ENCODE assay signal across 11 cellular contexts in the genomic region with DNA sequence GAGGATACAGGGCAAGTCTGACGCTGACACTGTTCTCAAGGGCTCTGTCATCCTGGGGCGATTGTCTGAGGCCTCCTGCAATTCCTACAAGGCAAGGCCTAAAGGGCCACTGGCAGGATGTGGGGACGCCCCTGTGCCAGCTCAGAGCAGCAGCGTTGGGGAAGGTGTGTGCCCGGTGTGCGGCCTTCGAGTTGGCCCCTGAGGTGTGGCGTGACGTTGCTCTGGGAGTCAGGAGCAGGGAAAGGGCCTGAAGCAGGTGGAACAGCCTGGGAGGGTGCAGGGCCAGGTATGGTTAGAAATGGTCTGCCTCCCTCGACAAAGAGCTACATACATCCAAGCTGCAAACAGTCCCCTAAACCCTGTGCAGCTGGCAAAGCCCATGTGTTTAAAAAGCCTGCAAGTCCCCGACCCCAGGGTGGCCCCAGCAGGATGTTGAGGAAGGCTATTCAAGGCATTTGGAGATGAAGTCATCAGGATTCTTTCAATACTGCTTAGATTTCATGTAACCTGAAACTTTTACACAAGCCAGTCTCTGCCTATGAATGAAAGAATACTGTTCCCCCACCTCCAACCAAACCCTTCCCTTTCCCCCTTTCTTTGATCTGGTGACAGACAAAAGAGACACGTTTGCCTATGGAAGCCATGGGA.
DNase-seq lines count a peak whose midpoint lies in the region; ATAC-seq, FAIRE-seq and TF ChIP-seq lines count a peak whose summit lies in the region.
"Had no signal": no experiment of that assay in that cellular context is flagged by ENCODE, and none has a peak within 500 bp of the region (broad histone marks: within the 10 kb centered on the region; RNA-seq: fewer than 3 reads in every experiment).

No MANE protein-coding gene starts in this region.

- peak overlapping the region; percentile 37; the same call in 1 of the 2 replicates for H3K9ac ChIP-seq in HepG2 (ENCODE audit: insufficient read depth, low read depth, low read length)

- H3K27me3 Mint-ChIP-seq in progenitor cell of endocrine pancreas, result peaks cover 6% of the 10 kb centered on the region
- H3K27me3 Mint-ChIP-seq in activated T-cell treated with anti-CD3 and anti-CD28 coated beads, Interleukin-2, amount 50 U/mL, for 72 hours (ENCODE audit: low read depth), result no peaks in the 10 kb centered on the region
- H3K27me3 Mint-ChIP-seq: T-helper 17 cell had no signal

- H3K27ac ChIP-seq in HepG2 (ENCODE audit: extremely low read length, insufficient read depth, low read length), result peak overlapping the region; percentile 37
- H3K27ac ChIP-seq in right lobe of liver, result no peak overlapping the region
- H3K27ac ChIP-seq in SJCRH30, result peak overlapping the region; percentile 50
- H3K27ac ChIP-seq in hepatocyte, result peak overlapping the region; percentile 27
- H3K27ac ChIP-seq: adrenal gland had no signal

- intact Hi-C loops in HepG2 (cut with micrococcal nuclease; ENCODE audit: unreplicated experiment), result no loop called here
- intact Hi-C loops in right lobe of liver (cut with DNase I), result no loop called here

- H3K4me3 ChIP-seq in HepG2 (replicated peaks in 1 of 3; ENCODE audit: insufficient read depth in 1 of 3, low read depth in 2 of 3, low read length in 3 of 3) (no peak overlapping the region), right lobe of liver (no peak overlapping the region), SJCRH30 (no peak overlapping the region), hepatocyte (no peak overlapping the region)
- H3K4me3 ChIP-seq: adrenal gland had no signal

- peaks cover 67% of the 10 kb centered on the region for H3K4me1 ChIP-seq in HepG2 (ENCODE audit: insufficient read depth, low read length)
- peaks cover 0 to 10% (median 0%) of the 10 kb centered on the region in 4 donors for H3K4me1 ChIP-seq in right lobe of liver
- H3K4me1 ChIP-seq in SJCRH30, result peaks cover 18% of the 10 kb centered on the region
- peaks cover 23% of the 10 kb centered on the region for H3K4me1 ChIP-seq in hepatocyte (ENCODE audit: insufficient read depth)

- H3K36me3 ChIP-seq in HepG2 (replicated peaks in 1 of 2; ENCODE audit: control insufficient read depth in 1 of 2, insufficient read depth in 2 of 2, low read length in 2 of 2), result no peaks in the 10 kb centered on the region
- no peaks in the 10 kb centered on the region for H3K36me3 ChIP-seq in right lobe of liver
- H3K36me3 ChIP-seq in SJCRH30, result no peaks in the 10 kb centered on the region
- no peaks in the 10 kb centered on the region for H3K36me3 ChIP-seq in hepatocyte (replicated peaks; ENCODE audit: insufficient read depth, low read depth)
- H3K36me3 ChIP-seq: adrenal gland had no signal

- TF ChIP-seq CTCF in HepG2 (CRISPR knock-in tag; IDR thresholded peaks at IDR 0.05) (no peak), right lobe of liver (IDR thresholded peaks at IDR 0.05) (no peak), hepatocyte (IDR thresholded peaks at IDR 0.05; ENCODE audit: poor library complexity) (no peak), progenitor cell of endocrine pancreas (IDR thresholded peaks at IDR 0.05; ENCODE audit: unreplicated experiment) (no peak)

- TF ChIP-seq EP300 in HepG2 (IDR thresholded peaks at IDR 0.05; ENCODE audit: low read depth in 2 of 2, low read length in 2 of 2) (peak in 1 of 2 experiments; percentile 15; a peak in 1 of 4 replicates), HepG2 (CRISPR knock-in tag; IDR thresholded peaks at IDR 0.05; ENCODE audit: borderline replicate concordance) (no peak)

- no peak overlapping the region for H3K27ac Mint-ChIP-seq in progenitor cell of endocrine pancreas
- no peak overlapping the region for H3K27ac Mint-ChIP-seq in activated T-cell treated with anti-CD3 and anti-CD28 coated beads, Interleukin-2, amount 50 U/mL, for 72 hours
- H3K27ac Mint-ChIP-seq: T-helper 17 cell had no signal

- no peak overlapping the region for H3K4me3 Mint-ChIP-seq in progenitor cell of endocrine pancreas (ENCODE audit: low read depth)
- H3K4me3 Mint-ChIP-seq in activated T-cell treated with anti-CD3 and anti-CD28 coated beads, Interleukin-2, amount 50 U/mL, for 72 hours, result no peak overlapping the region
- H3K4me3 Mint-ChIP-seq: T-helper 17 cell had no signal

- no peaks in the 10 kb centered on the region for H3K36me3 Mint-ChIP-seq in progenitor cell of endocrine pancreas (ENCODE audit: insufficient read depth)
- no peaks in the 10 kb centered on the region for H3K36me3 Mint-ChIP-seq in activated T-cell treated with anti-CD3 and anti-CD28 coated beads, Interleukin-2, amount 50 U/mL, for 72 hours (ENCODE audit: insufficient read depth in 2 of 2)

- BruUV-seq in HepG2 (replicated peaks; lab: Mats Ljungman, UMichigan), result no TSS peak

- H4K20me1 ChIP-seq in HepG2 (ENCODE audit: insufficient read depth, low read length) (no peaks in the 10 kb centered on the region), hepatocyte (ENCODE audit: insufficient read depth, poor library complexity, severe bottlenecking) (no peaks in the 10 kb centered on the region)

- CTCF ChIA-PET in HepG2 (lab: Yijun Ruan, JAX; ENCODE audit: low intra/inter-chr PET ratio, low total read pairs), result no interaction called here

- TF ChIP-seq RAD21 in HepG2 (CRISPR knock-in tag; IDR thresholded peaks at IDR 0.05), result no peak

- H3K27me3 ChIP-seq in HepG2 (ENCODE audit: control insufficient read depth in 1 of 2, insufficient read depth in 2 of 2, low read length in 2 of 2), result no peaks in the 10 kb centered on the region
- H3K27me3 ChIP-seq in right lobe of liver, result no peaks in the 10 kb centered on the region
- no peaks in the 10 kb centered on the region for H3K27me3 ChIP-seq in SJCRH30
- H3K27me3 ChIP-seq in hepatocyte, result no peaks in the 10 kb centered on the region
- H3K27me3 ChIP-seq: adrenal gland had no signal

- no peaks in the 10 kb centered on the region for H3K9me2 ChIP-seq in hepatocyte (replicated peaks; ENCODE audit: insufficient read depth)

- in situ Hi-C loops in HepG2 (cut with HindIII; ENCODE audit: extremely low pct_ligation_motif_present, low pct_unique_long_range_greater_than_20kb), result no loop called here

- peak; percentile 83 for DNase-seq in HepG2 (ENCODE audit: low spot score)
- DNase-seq in right lobe of liver, result no peak
- peak; percentile 87 to 88 for DNase-seq in SJCRH30
- peak; percentile 46 for DNase-seq in hepatocyte (ENCODE audit: low spot score)
- DNase-seq in SW 1271 (lab: John Stamatoyannopoulos, UW), result no peak
- DNase-seq in progenitor cell of endocrine pancreas (ENCODE audit: low spot score, unreplicated experiment), result no peak
- no peak for DNase-seq in activated T-cell treated with anti-CD3 and anti-CD28 coated beads, Interleukin-2, amount 50 U/mL, for 72 hours
- DNase-seq: T-helper 17 cell had no signal

- WGBS in HepG2 (ENCODE audit: low lambda C conversion rate), result 74% methylated on average over 11 of the region's 12 CpGs
- WGBS in right lobe of liver (ENCODE audit: insufficient coverage, low coverage, low lambda C conversion rate, missing lambda C conversion rate), result 29% methylated on average over 1 of the region's 12 CpGs
- WGBS in hepatocyte (ENCODE audit: low lambda C conversion rate, missing lambda C conversion rate), result 71% methylated on average over 12 of the region's 12 CpGs

- H2AFZ ChIP-seq in HepG2 (ENCODE audit: low read length) (no peak overlapping the region), hepatocyte (no peak overlapping the region)

- POLR2A ChIA-PET in HepG2 (lab: Yijun Ruan, JAX), result interaction anchor here (0.8 to 1.9 kb wide), 4 partner anchors 8 to 62 kb away, joined by 3 to 9 read pairs (median 4); no protein-coding TSS in a partner anchor

- no peaks in the 10 kb centered on the region for H3K79me2 ChIP-seq in HepG2 (ENCODE audit: insufficient read depth, low read length)
- H3K79me2 ChIP-seq in hepatocyte, result no peaks in the 10 kb centered on the region

- no peak for TF ChIP-seq POLR2A in HepG2 (IDR thresholded peaks at IDR 0.05; ENCODE audit: insufficient read depth in 1 of 2, low read depth in 2 of 2, low read length in 2 of 2)
- TF ChIP-seq POLR2A in right lobe of liver (IDR thresholded peaks at IDR 0.05), result no peak

- peak; percentile 53 for ATAC-seq in HepG2
- ATAC-seq in right lobe of liver, result no peak
- ATAC-seq in activated T-cell treated with anti-CD3 and anti-CD28 coated beads, Interleukin-2, amount 50 U/mL, for 72 hours (replicated peaks in 1 of 2), result no peak
- no peak for ATAC-seq in GM21786 (IDR thresholded peaks at IDR 0.05; ENCODE audit: unreplicated experiment)

- no peak for FAIRE-seq in HepG2 (lab: Jason Lieb, UNC)
- FAIRE-seq: islet of Langerhans had no signal

- H3K4me2 ChIP-seq in HepG2 (ENCODE audit: low read depth, low read length) (no peak overlapping the region), hepatocyte (no peak overlapping the region)

- H3K9me3 ChIP-seq in HepG2 (ENCODE audit: low read length) (no peaks in the 10 kb centered on the region), right lobe of liver (no peaks in the 10 kb centered on the region), SJCRH30 (replicated peaks) (no peaks in the 10 kb centered on the region), hepatocyte (ENCODE audit: low read depth) (no peaks in the 10 kb centered on the region)
- H3K9me3 ChIP-seq: adrenal gland had no signal

- peaks cover 25% of the 10 kb centered on the region for H3K4me1 Mint-ChIP-seq in progenitor cell of endocrine pancreas (ENCODE audit: low read depth)
- H3K4me1 Mint-ChIP-seq in activated T-cell treated with anti-CD3 and anti-CD28 coated beads, Interleukin-2, amount 50 U/mL, for 72 hours (ENCODE audit: low read depth), result no peaks in the 10 kb centered on the region
- H3K4me1 Mint-ChIP-seq: T-helper 17 cell had no signal

- H3K9me3 Mint-ChIP-seq in progenitor cell of endocrine pancreas (ENCODE audit: low read depth), result no peaks in the 10 kb centered on the region
- H3K9me3 Mint-ChIP-seq in activated T-cell treated with anti-CD3 and anti-CD28 coated beads, Interleukin-2, amount 50 U/mL, for 72 hours, result no peaks in the 10 kb centered on the region

TF ChIP-seq in HepG2, 621 proteins besides CTCF, POLR2A, EP300 and RAD21 (continues in another document):
- no peak for TF ChIP-seq ZNF225 (CRISPR knock-in tag; IDR thresholded peaks at IDR 0.05)
- no peak for TF ChIP-seq CHCHD3 (CRISPR knock-in tag; IDR thresholded peaks at IDR 0.05)
- TF ChIP-seq, protein P1, sequence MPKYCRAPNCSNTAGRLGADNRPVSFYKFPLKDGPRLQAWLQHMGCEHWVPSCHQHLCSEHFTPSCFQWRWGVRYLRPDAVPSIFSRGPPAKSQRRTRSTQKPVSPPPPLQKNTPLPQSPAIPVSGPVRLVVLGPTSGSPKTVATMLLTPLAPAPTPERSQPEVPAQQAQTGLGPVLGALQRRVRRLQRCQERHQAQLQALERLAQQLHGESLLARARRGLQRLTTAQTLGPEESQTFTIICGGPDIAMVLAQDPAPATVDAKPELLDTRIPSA (CRISPR knock-in tag; IDR thresholded peaks at IDR 0.05; ENCODE audit: borderline replicate concordance), result no peak
- TF ChIP-seq, protein P2, sequence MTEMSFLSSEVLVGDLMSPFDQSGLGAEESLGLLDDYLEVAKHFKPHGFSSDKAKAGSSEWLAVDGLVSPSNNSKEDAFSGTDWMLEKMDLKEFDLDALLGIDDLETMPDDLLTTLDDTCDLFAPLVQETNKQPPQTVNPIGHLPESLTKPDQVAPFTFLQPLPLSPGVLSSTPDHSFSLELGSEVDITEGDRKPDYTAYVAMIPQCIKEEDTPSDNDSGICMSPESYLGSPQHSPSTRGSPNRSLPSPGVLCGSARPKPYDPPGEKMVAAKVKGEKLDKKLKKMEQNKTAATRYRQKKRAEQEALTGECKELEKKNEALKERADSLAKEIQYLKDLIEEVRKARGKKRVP (CRISPR knock-in tag; IDR thresholded peaks at IDR 0.05), result no peak

Comparison
In these comparisons a context has a peak if more than half of its experiments do, and no peak if none do; other contexts are left out.
1. DNase-seq: peak in HepG2 (single experiment), SJCRH30 (2 of 2) and hepatocyte (single experiment); none in right lobe of liver (0 of 3), SW 1271 (0 of 2), progenitor cell of endocrine pancreas (single experiment) and activated T-cell treated with anti-CD3 and anti-CD28 coated beads, Interleukin-2, amount 50 U/mL, for 72 hours (0 of 2).
2. H3K27ac ChIP-seq: peak in HepG2 (single experiment), SJCRH30 (single experiment) and hepatocyte (single experiment); none in right lobe of liver (0 of 3).